In the genomic region with DNA sequence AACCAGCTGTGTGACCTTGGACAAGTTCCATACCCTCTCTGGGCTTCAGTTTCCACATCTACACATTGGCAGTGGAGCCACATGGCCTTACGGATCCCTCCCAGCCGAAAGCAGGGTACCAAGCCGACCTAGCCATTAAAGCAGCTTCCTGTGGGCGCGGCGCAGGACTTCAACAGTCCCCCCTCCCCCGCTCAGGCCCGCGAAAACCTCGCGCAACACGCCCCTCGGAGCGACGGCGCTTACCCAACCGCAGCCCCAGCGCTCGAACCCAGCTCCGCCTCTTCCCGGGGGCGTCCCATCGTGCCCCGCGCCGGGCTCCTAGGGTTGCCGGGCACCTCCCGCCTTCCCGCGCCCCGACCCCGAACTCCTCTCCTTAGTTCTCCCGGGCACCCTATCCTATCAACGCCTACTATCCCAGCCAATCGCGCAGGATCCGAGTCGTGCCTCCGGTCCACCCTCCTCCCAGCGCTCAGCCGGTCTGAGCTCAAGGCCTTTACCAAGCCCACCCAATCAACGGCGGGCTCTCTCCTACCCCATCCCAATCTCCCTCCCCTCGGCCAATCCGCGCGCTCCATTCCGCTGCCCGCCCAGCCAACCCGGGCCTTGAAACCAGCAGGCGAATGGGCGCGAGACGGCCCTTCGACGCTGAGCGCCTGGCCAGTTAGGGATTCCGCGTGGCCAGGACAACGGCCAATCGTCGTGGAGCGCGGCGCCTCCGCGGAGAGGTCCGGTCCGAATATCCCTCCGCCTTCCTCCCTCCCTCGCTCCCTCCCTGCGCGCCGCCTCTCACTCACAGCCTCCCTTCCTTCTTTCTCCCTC, we compare ENCODE assay signal across 1 cellular context.
A peak's percentile ranks its signal among the peaks of the same experiment; 100 is the strongest.
TF ChIP-seq lines count a peak whose summit lies in the region.

KPNB1 (plus strand) TSS at position 767 of the 819 bp plus-strand sequence. CDS start 326 bp downstream, outside the sequence.

TF ChIP-seq in WTC11, 78 proteins besides CTCF, POLR2A, EP300 and RAD21 (continued from another document):
- TF ChIP-seq USF2 (CRISPR knock-in tag; IDR thresholded peaks at IDR 0.05) (peak; percentile 76), CBFB (CRISPR knock-in tag; IDR thresholded peaks at IDR 0.05; ENCODE audit: low read depth) (no peak; the same call in 1 of the 2 replicates), ELF4 (CRISPR knock-in tag; IDR thresholded peaks at IDR 0.05; ENCODE audit: low read depth) (0 out of 2 replicates have a peak, but pooled peaks have one; percentile 35), MYBL2 (CRISPR knock-in tag; IDR thresholded peaks at IDR 0.05) (peak; percentile 95), ARID4B (CRISPR knock-in tag; IDR thresholded peaks at IDR 0.05; ENCODE audit: borderline replicate concordance) (peak; percentile 92), TEAD1 (CRISPR knock-in tag; IDR thresholded peaks at IDR 0.05) (peak; percentile 92; the same call in 1 of the 2 replicates), NFATC4 (CRISPR knock-in tag; IDR thresholded peaks at IDR 0.05) (0 out of 2 replicates have a peak, but pooled peaks have one; percentile 28), ZNF281 (CRISPR knock-in tag; IDR thresholded peaks at IDR 0.05) (peak; percentile 96), EMX1 (CRISPR knock-in tag; IDR thresholded peaks at IDR 0.05) (no peak), MAX (CRISPR knock-in tag; IDR thresholded peaks at IDR 0.05) (peak; percentile 96), RELA (CRISPR knock-in tag; IDR thresholded peaks at IDR 0.05; ENCODE audit: borderline replicate concordance) (peak; percentile 39; the same call in 1 of the 2 replicates), ZNF425 (CRISPR knock-in tag; conservative IDR thresholded peaks at IDR 0.05) (no peak), ZMAT4 (CRISPR knock-in tag; IDR thresholded peaks at IDR 0.05) (peak; percentile 39; the same call in 1 of the 2 replicates), TCF7 (CRISPR knock-in tag; IDR thresholded peaks at IDR 0.05; ENCODE audit: low read depth) (peak; percentile 65; the same call in 1 of the 2 replicates), CREB1 (CRISPR knock-in tag; IDR thresholded peaks at IDR 0.05) (peak; percentile 85), FOXP1 (CRISPR knock-in tag; IDR thresholded peaks at IDR 0.05; ENCODE audit: borderline replicate concordance) (peak; percentile 98), ATF3 (CRISPR knock-in tag; conservative IDR thresholded peaks at IDR 0.05) (0 out of 2 replicates have a peak, but pooled peaks have one; percentile 33), CREM (CRISPR knock-in tag; IDR thresholded peaks at IDR 0.05) (peak; percentile 74)
- TF ChIP-seq, protein P1, sequence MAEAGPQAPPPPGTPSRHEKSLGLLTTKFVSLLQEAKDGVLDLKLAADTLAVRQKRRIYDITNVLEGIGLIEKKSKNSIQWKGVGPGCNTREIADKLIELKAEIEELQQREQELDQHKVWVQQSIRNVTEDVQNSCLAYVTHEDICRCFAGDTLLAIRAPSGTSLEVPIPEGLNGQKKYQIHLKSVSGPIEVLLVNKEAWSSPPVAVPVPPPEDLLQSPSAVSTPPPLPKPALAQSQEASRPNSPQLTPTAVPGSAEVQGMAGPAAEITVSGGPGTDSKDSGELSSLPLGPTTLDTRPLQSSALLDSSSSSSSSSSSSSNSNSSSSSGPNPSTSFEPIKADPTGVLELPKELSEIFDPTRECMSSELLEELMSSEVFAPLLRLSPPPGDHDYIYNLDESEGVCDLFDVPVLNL (CRISPR knock-in tag; IDR thresholded peaks at IDR 0.05; ENCODE audit: borderline replicate concordance, low read depth), result peak; percentile 35
- TF ChIP-seq, protein P2, sequence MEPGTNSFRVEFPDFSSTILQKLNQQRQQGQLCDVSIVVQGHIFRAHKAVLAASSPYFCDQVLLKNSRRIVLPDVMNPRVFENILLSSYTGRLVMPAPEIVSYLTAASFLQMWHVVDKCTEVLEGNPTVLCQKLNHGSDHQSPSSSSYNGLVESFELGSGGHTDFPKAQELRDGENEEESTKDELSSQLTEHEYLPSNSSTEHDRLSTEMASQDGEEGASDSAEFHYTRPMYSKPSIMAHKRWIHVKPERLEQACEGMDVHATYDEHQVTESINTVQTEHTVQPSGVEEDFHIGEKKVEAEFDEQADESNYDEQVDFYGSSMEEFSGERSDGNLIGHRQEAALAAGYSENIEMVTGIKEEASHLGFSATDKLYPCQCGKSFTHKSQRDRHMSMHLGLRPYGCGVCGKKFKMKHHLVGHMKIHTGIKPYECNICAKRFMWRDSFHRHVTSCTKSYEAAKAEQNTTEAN (CRISPR knock-in tag; IDR thresholded peaks at IDR 0.05), result peak; percentile 76; the same call in 1 of the 2 replicates
- TF ChIP-seq, protein P3, sequence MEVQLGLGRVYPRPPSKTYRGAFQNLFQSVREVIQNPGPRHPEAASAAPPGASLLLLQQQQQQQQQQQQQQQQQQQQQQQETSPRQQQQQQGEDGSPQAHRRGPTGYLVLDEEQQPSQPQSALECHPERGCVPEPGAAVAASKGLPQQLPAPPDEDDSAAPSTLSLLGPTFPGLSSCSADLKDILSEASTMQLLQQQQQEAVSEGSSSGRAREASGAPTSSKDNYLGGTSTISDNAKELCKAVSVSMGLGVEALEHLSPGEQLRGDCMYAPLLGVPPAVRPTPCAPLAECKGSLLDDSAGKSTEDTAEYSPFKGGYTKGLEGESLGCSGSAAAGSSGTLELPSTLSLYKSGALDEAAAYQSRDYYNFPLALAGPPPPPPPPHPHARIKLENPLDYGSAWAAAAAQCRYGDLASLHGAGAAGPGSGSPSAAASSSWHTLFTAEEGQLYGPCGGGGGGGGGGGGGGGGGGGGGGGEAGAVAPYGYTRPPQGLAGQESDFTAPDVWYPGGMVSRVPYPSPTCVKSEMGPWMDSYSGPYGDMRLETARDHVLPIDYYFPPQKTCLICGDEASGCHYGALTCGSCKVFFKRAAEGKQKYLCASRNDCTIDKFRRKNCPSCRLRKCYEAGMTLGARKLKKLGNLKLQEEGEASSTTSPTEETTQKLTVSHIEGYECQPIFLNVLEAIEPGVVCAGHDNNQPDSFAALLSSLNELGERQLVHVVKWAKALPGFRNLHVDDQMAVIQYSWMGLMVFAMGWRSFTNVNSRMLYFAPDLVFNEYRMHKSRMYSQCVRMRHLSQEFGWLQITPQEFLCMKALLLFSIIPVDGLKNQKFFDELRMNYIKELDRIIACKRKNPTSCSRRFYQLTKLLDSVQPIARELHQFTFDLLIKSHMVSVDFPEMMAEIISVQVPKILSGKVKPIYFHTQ (CRISPR knock-in tag; IDR thresholded peaks at IDR 0.05), result no peak
